10 cellular contexts compared by ENCODE assay signal in the genomic region with DNA sequence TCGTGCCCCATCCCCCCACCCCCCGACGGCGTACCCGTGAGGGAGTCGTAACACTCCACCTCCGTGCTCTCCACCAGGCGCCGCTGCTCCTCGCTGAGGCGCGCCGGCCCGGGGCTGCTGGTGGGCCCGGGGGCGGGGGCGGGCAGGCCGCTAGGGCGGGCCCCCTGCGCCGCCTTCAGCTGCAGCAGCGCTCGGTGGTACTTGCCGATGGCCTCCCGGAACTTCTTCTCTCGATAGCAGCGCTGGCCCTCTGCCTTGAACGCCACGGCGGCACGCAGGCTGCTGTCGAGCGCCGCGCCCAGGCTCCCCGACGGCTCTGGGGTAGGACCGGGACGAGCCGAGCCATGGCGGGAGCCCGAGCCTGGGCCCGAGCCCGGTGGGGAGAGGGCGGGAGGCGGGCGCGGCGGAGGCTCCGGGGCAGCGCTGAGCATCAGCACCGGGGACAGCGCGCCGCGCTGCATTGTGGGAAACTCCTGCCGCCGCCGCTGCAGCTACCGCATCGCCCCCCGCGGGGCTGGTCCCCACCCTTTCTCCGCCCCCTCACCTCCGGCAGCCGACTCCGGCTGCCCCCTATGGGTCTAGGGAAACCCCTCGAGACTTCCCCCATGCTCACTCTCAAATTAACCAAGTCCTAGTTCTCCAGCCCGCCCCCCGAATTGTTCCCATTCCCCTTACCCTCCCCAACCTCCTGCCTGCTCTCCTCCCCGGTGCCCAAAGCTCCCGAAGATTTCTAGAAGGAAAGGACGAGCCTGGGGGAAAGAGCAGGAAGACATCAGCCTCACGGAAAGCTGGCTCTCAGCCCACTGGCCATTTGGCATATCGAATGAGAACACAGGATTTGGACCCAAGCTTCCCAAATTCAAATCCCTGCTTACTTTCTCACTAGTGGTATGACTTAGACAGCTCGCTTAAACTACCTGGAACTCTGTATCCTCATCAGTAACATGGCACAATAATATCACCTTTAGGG. TPM values are rescaled to one million over a fixed set of nuclear protein-coding genes. Genes with fewer than 3 reads are reported as not detected.
DNase-seq lines count a peak whose midpoint lies in the region; ATAC-seq and FAIRE-seq lines count a peak whose summit lies in the region.
"Had no signal": no experiment of that assay in that cellular context is flagged by ENCODE, and none has a peak within 500 bp of the region (broad histone marks: within the 10 kb centered on the region; RNA-seq: fewer than 3 reads in every experiment).

A gene (minus strand): TSS at position 464 of the 970 bp plus-strand sequence. CDS start 3 bp downstream, at position 461.

- DNase-seq in NCI-H82 (lab: John Stamatoyannopoulos, UW) (peak; percentile 23), NCI-H82 treated with DMSO at 0.1 percent for 48 hours (lab: John Stamatoyannopoulos, UW; ENCODE audit: unreplicated experiment) (no peak), frontal cortex (ENCODE audit: low spot score in 2 of 2) (peak; percentile 76 to 87), A172 (ENCODE audit: low spot score) (no peak)
- peak; percentile 75 for DNase-seq in activated CD8-positive, alpha-beta memory T cell treated with anti-CD3 and anti-CD28 coated beads for 24 hours
- peak; percentile 39 for DNase-seq in stimulated activated CD4-positive, alpha-beta T cell treated with anti-CD3 and anti-CD28 coated beads, Interleukin-4, amount 100 ng/mL, for 24 hours
- DNase-seq: DND-41 had no signal

- ATAC-seq in GM21381 (IDR thresholded peaks at IDR 0.05; ENCODE audit: unreplicated experiment) (no peak), GM18517 (IDR thresholded peaks at IDR 0.05; ENCODE audit: unreplicated experiment) (no peak)

- no peak for FAIRE-seq in frontal cortex (lab: Jason Lieb, UNC)

RNA-seq across cellular contexts. Expression of the gene that starts here (rescaled TPM):
- 37.5 TPM for total RNA-seq in frontal cortex
- 0.29 TPM in 1 of 2 replicates, not detected in the other for total RNA-seq in A172 (2014; rRNA removed; shearing (Covaris generic))
- total RNA-seq: lung had no signal

Comparison
In these comparisons a context has a peak if more than half of its experiments do, and no peak if none do; other contexts are left out.
1. RNA of the gene that starts here (total RNA-seq): 37.5 TPM in frontal cortex (single experiment); 0.29 TPM in A172; every median in the first group is over 10 times any median in the second.
2. DNase-seq: peak in NCI-H82 (single experiment), activated CD8-positive, alpha-beta memory T cell treated with anti-CD3 and anti-CD28 coated beads for 24 hours (single experiment), frontal cortex (2 of 2) and stimulated activated CD4-positive, alpha-beta T cell treated with anti-CD3 and anti-CD28 coated beads, Interleukin-4, amount 100 ng/mL, for 24 hours (single experiment); none in NCI-H82 treated with DMSO at 0.1 percent for 48 hours (single experiment) and A172 (single experiment).